In the genomic region with DNA sequence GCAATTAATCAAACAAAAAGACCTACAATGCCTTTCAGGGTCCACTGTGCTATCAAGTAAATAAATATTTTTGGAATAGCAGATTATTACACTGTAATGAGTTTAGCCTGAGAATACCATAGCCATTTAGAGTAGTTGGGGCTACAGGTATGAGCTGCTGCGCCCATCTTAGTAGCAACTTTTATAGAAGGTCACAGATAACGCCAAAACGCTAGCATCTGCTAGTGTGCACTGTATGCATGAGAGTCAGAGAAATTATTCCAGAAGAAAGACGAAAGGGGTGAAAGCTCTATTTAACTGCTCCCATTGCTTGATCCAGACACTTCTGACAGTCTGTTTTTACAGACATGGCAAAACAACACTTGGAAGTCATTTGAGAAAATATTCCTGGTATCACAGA, we compare ENCODE assay signal across 24 cellular contexts.
"Had no signal": no experiment of that assay in that cellular context is flagged by ENCODE, and none has a peak within 500 bp of the region (broad histone marks: within the 10 kb centered on the region; RNA-seq: fewer than 3 reads in every experiment).

No MANE protein-coding gene starts in this region.

- H3K36me3 ChIP-seq: esophagus muscularis mucosa, gastroesophageal sphincter, heart left ventricle, left lung, pancreas, right atrium auricular region, sigmoid colon, tibial artery had no signal

- H3K27me3 Mint-ChIP-seq: progenitor cell of endocrine pancreas had no signal

- H3K27ac ChIP-seq: coronary artery, esophagus muscularis mucosa, foreskin keratinocyte, gastroesophageal sphincter, heart left ventricle, hepatocyte, pancreas, right atrium auricular region, sigmoid colon, testis, tibial artery had no signal

- DNase-seq: dermis blood vessel endothelial cell; effector memory CD4-positive, alpha-beta T cell; foreskin keratinocyte; heart left ventricle; left cardiac atrium; left lung; naive thymus-derived CD8-positive, alpha-beta T cell; nephron progenitor cell; pancreas; sigmoid colon; stimulated activated CD4-positive, alpha-beta T cell treated with anti-CD3 and anti-CD28 coated beads, Interleukin-2, amount 100 ng/mL, for 24 hours; stimulated activated CD4-positive, alpha-beta T cell treated with anti-CD3 and anti-CD28 coated beads, Interleukin-4, amount 100 ng/mL, for 24 hours; stimulated activated naive CD8-positive, alpha-beta T cell treated with anti-CD3 and anti-CD28 coated beads, Interleukin-15, Interleukin-2, amounts not matched to agents 100 U/mL and 50 U/mL, for 24 hours; substantia nigra; testis; tibial artery had no signal

- H3K36me3 Mint-ChIP-seq: naive thymus-derived CD8-positive, alpha-beta T cell; stimulated activated effector memory CD8-positive, alpha-beta T cell treated with anti-CD3 and anti-CD28 coated beads, Interleukin-12 subunit alpha, Interleukin-12 subunit beta, amount 100 ng/mL, for 72 hours; type B pancreatic cell had no signal

- H3K4me3 Mint-ChIP-seq: naive thymus-derived CD8-positive, alpha-beta T cell; nephron progenitor cell; stimulated activated effector memory CD8-positive, alpha-beta T cell treated with anti-CD3 and anti-CD28 coated beads, Interleukin-12 subunit alpha, Interleukin-12 subunit beta, amount 100 ng/mL, for 72 hours; type B pancreatic cell had no signal

- H3K79me2 ChIP-seq: hepatocyte had no signal

- H3K4me2 ChIP-seq: hepatocyte had no signal

- H3K9me3 ChIP-seq: esophagus muscularis mucosa, gastroesophageal sphincter, heart left ventricle, left lung, pancreas, right atrium auricular region, sigmoid colon, testis, tibial artery had no signal

- H3K9me3 Mint-ChIP-seq: naive thymus-derived CD8-positive, alpha-beta T cell; nephron progenitor cell; stimulated activated effector memory CD8-positive, alpha-beta T cell treated with anti-CD3 and anti-CD28 coated beads, Interleukin-12 subunit alpha, Interleukin-12 subunit beta, amount 100 ng/mL, for 72 hours; type B pancreatic cell had no signal

- H3K4me1 ChIP-seq: pancreas, right atrium auricular region, sigmoid colon, testis, tibial artery had no signal

- H3K27ac Mint-ChIP-seq: naive thymus-derived CD8-positive, alpha-beta T cell; nephron progenitor cell; progenitor cell of endocrine pancreas; stimulated activated effector memory CD8-positive, alpha-beta T cell treated with anti-CD3 and anti-CD28 coated beads, Interleukin-12 subunit alpha, Interleukin-12 subunit beta, amount 100 ng/mL, for 72 hours; type B pancreatic cell had no signal

- H2AFZ ChIP-seq: hepatocyte had no signal

- H3K4me3 ChIP-seq: coronary artery, esophagus muscularis mucosa, gastroesophageal sphincter, heart left ventricle, hepatocyte, left lung, pancreas, right atrium auricular region, sigmoid colon, testis, tibial artery had no signal

- ATAC-seq: gastroesophageal sphincter; heart left ventricle; left cardiac atrium; left lung; naive thymus-derived CD8-positive, alpha-beta T cell; pancreas; stimulated activated effector memory CD8-positive, alpha-beta T cell treated with anti-CD3 and anti-CD28 coated beads, Interleukin-12 subunit alpha, Interleukin-12 subunit beta, amount 100 ng/mL, for 72 hours; stimulated activated naive CD8-positive, alpha-beta T cell treated with anti-CD3 and anti-CD28 coated beads, Interleukin-15, Interleukin-2, amounts not matched to agents 100 U/mL and 50 U/mL, for 24 hours had no signal

- H3K27me3 ChIP-seq: esophagus muscularis mucosa, foreskin keratinocyte, gastroesophageal sphincter, heart left ventricle, hepatocyte, left lung, pancreas, right atrium auricular region, sigmoid colon, testis, tibial artery had no signal

- H3K4me1 Mint-ChIP-seq: stimulated activated effector memory CD8-positive, alpha-beta T cell treated with anti-CD3 and anti-CD28 coated beads, Interleukin-12 subunit alpha, Interleukin-12 subunit beta, amount 100 ng/mL, for 72 hours had no signal
